ENCODE assay signal across 16 cellular contexts in the genomic region with DNA sequence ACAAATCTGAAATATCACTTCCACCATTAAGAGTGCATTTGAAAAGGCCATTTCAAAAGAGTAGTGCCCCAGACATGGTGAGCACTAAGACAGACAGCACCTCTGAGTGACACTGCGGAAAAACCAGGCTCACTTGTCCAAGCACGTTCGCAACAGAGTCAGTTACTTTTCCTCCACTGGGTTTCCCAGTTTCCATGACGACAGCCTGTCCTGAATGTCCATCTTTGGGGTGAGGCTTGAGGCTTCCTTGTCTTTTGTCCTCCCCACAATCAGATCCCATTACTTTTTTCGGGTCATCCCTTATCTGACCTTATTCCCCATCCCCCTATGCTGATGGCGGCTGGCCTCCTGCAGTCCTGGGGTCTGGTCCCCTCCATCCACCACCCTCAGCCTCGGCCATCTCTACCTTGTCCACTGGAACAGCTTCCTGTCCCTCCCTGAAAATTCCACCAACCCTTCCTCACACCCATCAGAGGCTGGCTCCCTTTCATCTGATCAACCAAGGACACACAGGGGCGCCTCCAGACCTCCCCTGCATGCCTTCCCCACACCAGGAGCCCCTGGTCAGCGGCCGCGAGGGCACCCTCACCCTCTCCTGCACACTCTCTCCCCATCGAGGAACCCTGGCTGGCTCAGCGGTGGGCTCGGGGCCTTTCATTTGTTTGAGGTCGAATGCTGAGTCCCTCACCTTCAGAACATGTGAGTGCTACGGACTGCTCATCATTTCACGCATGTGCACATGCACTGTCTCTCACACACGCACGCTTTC.
"Had no signal": no experiment of that assay in that cellular context is flagged by ENCODE, and none has a peak within 500 bp of the region (broad histone marks: within the 10 kb centered on the region; RNA-seq: fewer than 3 reads in every experiment).

No MANE protein-coding gene starts in this region.

- H3K9ac ChIP-seq: SK-N-SH had no signal

- H3K36me3 ChIP-seq: brain microvascular endothelial cell had no signal

- DNase-seq: activated CD4-positive, alpha-beta T cell treated with anti-CD3 and anti-CD28 coated beads, Interleukin-2, amount 10 ng/mL, durations not matched to agents 7 days and 5 days; activated naive CD8-positive, alpha-beta T cell treated with anti-CD3 and anti-CD28 coated beads for 36 hours; brain microvascular endothelial cell; foreskin keratinocyte; right cardiac atrium; SK-N-SH; stimulated activated CD4-positive, alpha-beta T cell treated with anti-CD3 and anti-CD28 coated beads, Interleukin-1b, Interleukin-23, amount 100 ng/mL, for 48 hours; stimulated activated naive CD4-positive, alpha-beta T cell treated with Interleukin-2 at 50 U/mL for 16 hours; T-helper 1 cell had no signal

- H3K4me1 ChIP-seq: foreskin keratinocyte had no signal

- H3K4me3 Mint-ChIP-seq: activated CD4-positive, alpha-beta T cell treated with anti-CD3 and anti-CD28 coated beads, Interleukin-2, amount 10 ng/mL, durations not matched to agents 7 days and 5 days; activated naive CD8-positive, alpha-beta T cell treated with anti-CD3 and anti-CD28 coated beads for 36 hours; memory B cell; nephron had no signal

- H3K9me3 Mint-ChIP-seq: activated CD4-positive, alpha-beta T cell treated with anti-CD3 and anti-CD28 coated beads, Interleukin-2, amount 10 ng/mL, durations not matched to agents 7 days and 5 days; memory B cell had no signal

- H3K4me2 ChIP-seq: SK-N-SH had no signal

- H3K4me1 Mint-ChIP-seq: activated CD4-positive, alpha-beta T cell treated with anti-CD3 and anti-CD28 coated beads, Interleukin-2, amount 10 ng/mL, durations not matched to agents 7 days and 5 days; activated naive CD8-positive, alpha-beta T cell treated with anti-CD3 and anti-CD28 coated beads for 36 hours; memory B cell; nephron had no signal

- ATAC-seq: foreskin keratinocyte, left lobe of liver, right cardiac atrium had no signal

- H3K36me3 Mint-ChIP-seq: activated naive CD8-positive, alpha-beta T cell treated with anti-CD3 and anti-CD28 coated beads for 36 hours had no signal

- H3K27ac ChIP-seq: brain microvascular endothelial cell, foreskin keratinocyte, VCaP had no signal

- H3K27me3 ChIP-seq: brain microvascular endothelial cell, foreskin keratinocyte had no signal

- H3K9me3 ChIP-seq: SK-N-SH had no signal

- FAIRE-seq: endothelial cell of umbilical vein, islet of Langerhans, urothelium cell line had no signal

- H3K27ac Mint-ChIP-seq: activated CD4-positive, alpha-beta T cell treated with anti-CD3 and anti-CD28 coated beads, Interleukin-2, amount 10 ng/mL, durations not matched to agents 7 days and 5 days; activated naive CD8-positive, alpha-beta T cell treated with anti-CD3 and anti-CD28 coated beads for 36 hours; memory B cell; nephron had no signal
